Comparison of ENCODE assay signal across 16 cellular contexts in genomic region chrX:20477836-20478532, GRCh38.
DNase-seq lines count a peak whose midpoint lies in the region; ATAC-seq and TF ChIP-seq lines count a peak whose summit lies in the region.
"Had no signal": no experiment of that assay in that cellular context is flagged by ENCODE, and none has a peak within 500 bp of the region (broad histone marks: within the 10 kb centered on the region; RNA-seq: fewer than 3 reads in every experiment).

No MANE protein-coding gene starts in this region.

- no peak overlapping the region for H3K4me2 ChIP-seq in OCI-LY7 (ENCODE audit: low read length)

- H3K4me3 ChIP-seq in lower lobe of right lung (no peak overlapping the region), OCI-LY7 (ENCODE audit: low read depth, low read length, poor library complexity, severe bottlenecking) (no peak overlapping the region)
- H3K4me3 ChIP-seq: esophagus muscularis mucosa, uterus had no signal

- TF ChIP-seq CTCF in lower lobe of right lung (IDR thresholded peaks at IDR 0.05): no peak
- TF ChIP-seq CTCF in OCI-LY7 (conservative IDR thresholded peaks at IDR 0.05; ENCODE audit: low read length): no peak
- no peak for TF ChIP-seq CTCF in GM13977 (IDR thresholded peaks at IDR 0.05; ENCODE audit: extremely low read depth, insufficient read depth, missing control alignments)

- intact Hi-C loops in lower lobe of right lung (cut with DNase I): no loop called here
- intact Hi-C loops in OCI-LY7 (cut with micrococcal nuclease; ENCODE audit: unreplicated experiment): no loop called here

- DNase-seq in DMS79 treated with DMSO at 0.1 percent for 48 hours (lab: John Stamatoyannopoulos, UW) (peak; percentile 55), NCI-H2029 (lab: John Stamatoyannopoulos, UW) (peak; percentile 85), NCI-H69 (lab: John Stamatoyannopoulos, UW) (peak; percentile 77), lower lobe of right lung (peak; percentile 48), OCI-LY7 (ENCODE audit: low spot score) (no peak), GM13977 (ENCODE audit: low spot score) (no peak)
- DNase-seq: activated CD8-positive, alpha-beta T cell treated with anti-CD3 and anti-CD28 coated beads, Interleukin-2, amount 10 ng/mL, durations not matched to agents 7 days and 5 days; activated naive CD8-positive, alpha-beta T cell treated with anti-CD3 and anti-CD28 coated beads, Interleukin-2, amount 10 ng/mL, durations not matched to agents 7 days and 5 days; activated T-cell treated with anti-CD3 and anti-CD28 coated beads, Interleukin-2, amount 50 U/mL, for 48 hours; brain microvascular endothelial cell; natural killer cell; stimulated activated CD4-positive, alpha-beta T cell treated with anti-CD3 and anti-CD28 coated beads, Interleukin-2, amount 100 ng/mL, for 24 hours; uterus had no signal

- no peaks in the 10 kb centered on the region for H3K36me3 ChIP-seq in lower lobe of right lung
- no peaks in the 10 kb centered on the region for H3K36me3 ChIP-seq in OCI-LY7 (ENCODE audit: insufficient read depth, low read length)
- H3K36me3 ChIP-seq: brain microvascular endothelial cell, esophagus muscularis mucosa, uterus had no signal

- H3K9me3 ChIP-seq in lower lobe of right lung (no peaks in the 10 kb centered on the region), OCI-LY7 (ENCODE audit: low read length) (no peaks in the 10 kb centered on the region)
- H3K9me3 ChIP-seq: esophagus muscularis mucosa, uterus had no signal

- H3K27me3 ChIP-seq in lower lobe of right lung (ENCODE audit: low read depth): no peaks in the 10 kb centered on the region
- H3K27me3 ChIP-seq: brain microvascular endothelial cell, esophagus muscularis mucosa, uterus had no signal

- BruUV-seq in OCI-LY7 (replicated peaks; lab: Mats Ljungman, UMichigan): no TSS peak

- no peaks in the 10 kb centered on the region for H4K20me1 ChIP-seq in OCI-LY7 (ENCODE audit: insufficient read depth, low read length)

- POLR2A ChIA-PET in OCI-LY7 (lab: Charles Lee): no interaction called here

- no peaks in the 10 kb centered on the region for H3K79me2 ChIP-seq in OCI-LY7 (ENCODE audit: insufficient read depth, low read depth, low read length)

- in situ Hi-C loops in GM13977 (cut with MboI; ENCODE audit: low pct_unique_long_range_greater_than_20kb, low sequenced_read_pairs, unreplicated experiment): no loop called here

- ATAC-seq in lower lobe of right lung: no peak
- ATAC-seq in HG02970 (IDR thresholded peaks at IDR 0.05; ENCODE audit: low FRiP score, unreplicated experiment): no peak
- no peak for ATAC-seq in GM19467 (IDR thresholded peaks at IDR 0.05; ENCODE audit: unreplicated experiment)
- ATAC-seq: activated CD8-positive, alpha-beta T cell treated with anti-CD3 and anti-CD28 coated beads, Interleukin-2, amount 10 ng/mL, durations not matched to agents 7 days and 5 days; natural killer cell had no signal

- H3K9me2 ChIP-seq in OCI-LY7 (ENCODE audit: insufficient read depth, low read length): no peaks in the 10 kb centered on the region

- no peak overlapping the region for H2AFZ ChIP-seq in OCI-LY7 (ENCODE audit: low read length)

- CTCF ChIA-PET in OCI-LY7 (lab: Charles Lee; ENCODE audit: unreplicated experiment): no interaction called here

- H3K27ac ChIP-seq in lower lobe of right lung (no peak overlapping the region), OCI-LY7 (ENCODE audit: low read depth, low read length, poor library complexity, severe bottlenecking) (no peak overlapping the region)
- H3K27ac ChIP-seq: brain microvascular endothelial cell, esophagus muscularis mucosa, uterus had no signal

- H3K4me1 ChIP-seq in lower lobe of right lung (no peaks in the 10 kb centered on the region), OCI-LY7 (ENCODE audit: insufficient read depth, low read length, poor library complexity, severe bottlenecking) (no peaks in the 10 kb centered on the region)
- H3K4me1 ChIP-seq: esophagus muscularis mucosa, uterus had no signal

Comparison
In these comparisons a context has a peak if more than half of its experiments do, and no peak if none do; other contexts are left out.
1. DNase-seq: peak in DMS79 treated with DMSO at 0.1 percent for 48 hours (single experiment), NCI-H2029 (single experiment), NCI-H69 (single experiment) and lower lobe of right lung (single experiment); none in OCI-LY7 (single experiment) and GM13977 (single experiment).